1 cellular context compared by ENCODE assay signal in the genomic region with DNA sequence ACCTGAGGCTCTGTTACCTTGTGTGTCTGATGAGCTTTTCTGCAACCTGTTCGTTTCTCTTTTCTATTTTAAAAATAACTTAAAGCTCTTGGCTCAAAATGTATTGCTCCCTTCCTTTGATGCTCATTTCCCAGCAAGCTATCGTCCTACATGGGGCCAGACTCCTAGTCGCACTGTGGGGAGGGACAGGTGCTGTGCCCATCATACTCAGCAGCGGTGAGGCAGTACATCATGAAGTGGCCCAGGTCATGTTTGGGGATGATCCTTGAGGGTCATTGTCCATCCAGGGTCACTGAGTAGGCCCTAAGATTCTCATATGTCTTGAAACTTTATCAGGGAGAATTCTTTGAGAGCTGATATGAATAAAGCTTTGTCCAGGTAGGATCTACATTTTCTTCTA.
TF ChIP-seq lines count a peak whose summit lies in the region.

No MANE protein-coding gene starts in this region.

TF ChIP-seq in H1, 55 proteins besides CTCF, POLR2A, EP300 and RAD21:
- TF ChIP-seq GTF2F1 (IDR thresholded peaks at IDR 0.05; ENCODE audit: borderline replicate concordance, low read depth, low read length) (no peak), POLR2AphosphoS5 (IDR thresholded peaks at IDR 0.05; ENCODE audit: low read depth, low read length) (peak; percentile 52; the same call in 1 of the 2 replicates)
